22 cellular contexts compared by ENCODE assay signal in genomic region chr16:1496464-1496863, GRCh38. TPM values are rescaled to one million over a fixed set of nuclear protein-coding genes. Genes with fewer than 3 reads are reported as not detected.
"Had no signal": no experiment of that assay in that cellular context is flagged by ENCODE, and none has a peak within 500 bp of the region (broad histone marks: within the 10 kb centered on the region; RNA-seq: fewer than 3 reads in every experiment).

No MANE protein-coding gene starts in this region.

- H3K36me3 ChIP-seq: neural progenitor cell had no signal

- H3K27ac Mint-ChIP-seq: activated CD4-positive, alpha-beta T cell treated with anti-CD3 and anti-CD28 coated beads, Interleukin-2, amount 10 ng/mL, durations not matched to agents 24 days and 14 days; activated CD8-positive, alpha-beta T cell treated with anti-CD3 and anti-CD28 coated beads, Interleukin-2, amount 10 ng/mL, durations not matched to agents 7 days and 5 days; activated naive CD4-positive, alpha-beta T cell treated with anti-CD3 and anti-CD28 coated beads, Interleukin-2, amount 50 U/mL, for 72 hours; activated T-cell treated with anti-CD3 and anti-CD28 coated beads, Interleukin-2, amount 50 U/mL, for 24 hours; effector memory CD8-positive, alpha-beta T cell; mesothelial cell of epicardium; neural progenitor cell; stimulated activated memory B cell treated with anti-CD40 and anti-IgM and Interleukin-4, amounts not matched to agents 10 μg/mL and 1 μg/mL and 100 μg/mL, for 72 hours had no signal

- H3K9me3 Mint-ChIP-seq: activated CD4-positive, alpha-beta T cell treated with anti-CD3 and anti-CD28 coated beads, Interleukin-2, amount 10 ng/mL, durations not matched to agents 24 days and 14 days; activated naive CD4-positive, alpha-beta T cell treated with anti-CD3 and anti-CD28 coated beads, Interleukin-2, amount 50 U/mL, for 72 hours; activated T-cell treated with anti-CD3 and anti-CD28 coated beads, Interleukin-2, amount 50 U/mL, for 24 hours; effector memory CD8-positive, alpha-beta T cell; mesothelial cell of epicardium; neural progenitor cell; stimulated activated memory B cell treated with anti-CD40 and anti-IgM and Interleukin-4, amounts not matched to agents 10 μg/mL and 1 μg/mL and 100 μg/mL, for 72 hours had no signal

- H3K27me3 ChIP-seq: neural progenitor cell, sigmoid colon, testis, upper lobe of right lung had no signal

- H3K9me3 ChIP-seq: sigmoid colon, testis, upper lobe of right lung had no signal

- H3K27me3 Mint-ChIP-seq: activated CD4-positive, alpha-beta T cell treated with anti-CD3 and anti-CD28 coated beads, Interleukin-2, amount 10 ng/mL, durations not matched to agents 24 days and 14 days; activated T-cell treated with anti-CD3 and anti-CD28 coated beads, Interleukin-2, amount 50 U/mL, for 24 hours; effector memory CD8-positive, alpha-beta T cell; stimulated activated memory B cell treated with anti-CD40 and anti-IgM and Interleukin-4, amounts not matched to agents 10 μg/mL and 1 μg/mL and 100 μg/mL, for 72 hours had no signal

- H3K4me3 Mint-ChIP-seq: activated CD4-positive, alpha-beta T cell treated with anti-CD3 and anti-CD28 coated beads, Interleukin-2, amount 10 ng/mL, durations not matched to agents 24 days and 14 days; activated CD8-positive, alpha-beta T cell treated with anti-CD3 and anti-CD28 coated beads, Interleukin-2, amount 10 ng/mL, durations not matched to agents 7 days and 5 days; activated T-cell treated with anti-CD3 and anti-CD28 coated beads, Interleukin-2, amount 50 U/mL, for 24 hours; stimulated activated memory B cell treated with anti-CD40 and anti-IgM and Interleukin-4, amounts not matched to agents 10 μg/mL and 1 μg/mL and 100 μg/mL, for 72 hours had no signal

- H3K9ac ChIP-seq: neural progenitor cell had no signal

- H3K4me3 ChIP-seq: neural progenitor cell, sigmoid colon, upper lobe of right lung had no signal

- H3K27ac ChIP-seq: neural progenitor cell, sigmoid colon, testis, upper lobe of right lung had no signal

- DNase-seq: activated CD4-positive, alpha-beta T cell treated with anti-CD3 and anti-CD28 coated beads, Interleukin-2, amount 10 ng/mL, durations not matched to agents 24 days and 14 days; activated CD4-positive, CD25-positive, alpha-beta regulatory T cell; activated CD8-positive, alpha-beta T cell treated with anti-CD3 and anti-CD28 coated beads, Interleukin-2, amount 10 ng/mL, durations not matched to agents 7 days and 5 days; amniotic stem cell; caudate nucleus; effector memory CD8-positive, alpha-beta T cell; hippocampal formation; left colon; stimulated activated CD4-positive, alpha-beta T cell treated with anti-CD3 and anti-CD28 coated beads, Interleukin-4, amount 100 ng/mL, for 4 hours; T-helper 1 cell; T-helper 9 cell; testis; upper lobe of right lung had no signal

- ATAC-seq: activated CD8-positive, alpha-beta T cell treated with anti-CD3 and anti-CD28 coated beads, Interleukin-2, amount 10 ng/mL, durations not matched to agents 7 days and 5 days; activated naive CD4-positive, alpha-beta T cell treated with anti-CD3 and anti-CD28 coated beads, Interleukin-2, amount 50 U/mL, for 72 hours; effector memory CD8-positive, alpha-beta T cell; left colon; stimulated activated memory B cell treated with anti-CD40 and anti-IgM and Interleukin-4, amounts not matched to agents 10 μg/mL and 1 μg/mL and 100 μg/mL, for 72 hours; upper lobe of right lung had no signal

RNA-seq across cellular contexts. Expression of gene PTX4, which starts 7.7 kb away (rescaled TPM):
- total RNA-seq: activated CD4-positive, alpha-beta T cell treated with anti-CD3 and anti-CD28 coated beads, Interleukin-2, amount 10 ng/mL, durations not matched to agents 24 days and 14 days; activated CD8-positive, alpha-beta T cell treated with anti-CD3 and anti-CD28 coated beads, Interleukin-2, amount 10 ng/mL, durations not matched to agents 7 days and 5 days; activated naive CD4-positive, alpha-beta T cell treated with anti-CD3 and anti-CD28 coated beads, Interleukin-2, amount 50 U/mL, for 72 hours; left colon; lung microvascular endothelial cell; mesothelial cell of epicardium; osteoblast; pulmonary artery endothelial cell; sigmoid colon; upper lobe of right lung had no signal
- polyA plus RNA-seq: sigmoid colon had no signal
